12 cellular contexts compared by ENCODE assay signal in genomic region chr1:152182942-152183341, GRCh38. TPM values are rescaled to one million over a fixed set of nuclear protein-coding genes. Genes with fewer than 3 reads are reported as not detected.
A peak's percentile ranks its signal among the peaks of the same experiment; 100 is the strongest.
DNase-seq lines count a peak whose midpoint lies in the region; ATAC-seq and TF ChIP-seq lines count a peak whose summit lies in the region.
"Had no signal": no experiment of that assay in that cellular context is flagged by ENCODE, and none has a peak within 500 bp of the region (broad histone marks: within the 10 kb centered on the region; RNA-seq: fewer than 3 reads in every experiment).

No MANE protein-coding gene starts in this region.

- no peaks in the 10 kb centered on the region for H3K36me3 Mint-ChIP-seq in activated CD8-positive, alpha-beta T cell treated with anti-CD3 and anti-CD28 coated beads, Interleukin-2, amount 10 ng/mL, durations not matched to agents 7 days and 5 days (ENCODE audit: low read depth)
- no peaks in the 10 kb centered on the region for H3K36me3 Mint-ChIP-seq in GM23338 (ENCODE audit: low read depth)
- H3K36me3 Mint-ChIP-seq: natural killer cell treated with Interleukin-12 subunit alpha and Interleukin-12 subunit beta and Interleukin-15 and Interleukin-18, amount 100 ng/mL, for 72 hours had no signal

- peak; percentile 40 for ATAC-seq in activated CD8-positive, alpha-beta T cell treated with anti-CD3 and anti-CD28 coated beads, Interleukin-2, amount 10 ng/mL, durations not matched to agents 7 days and 5 days
- ATAC-seq in GM21515 (IDR thresholded peaks at IDR 0.05; ENCODE audit: unreplicated experiment) = no peak
- ATAC-seq in GM23338 = no peak
- ATAC-seq in GM18867 (IDR thresholded peaks at IDR 0.05; ENCODE audit: unreplicated experiment) = no peak

- peak overlapping the region; percentile 4; the same call in 1 of the 2 replicates for H3K4me3 ChIP-seq in ACC112 (ENCODE audit: low read depth, low read length)
- no peak overlapping the region for H3K4me3 ChIP-seq in GM23338
- H3K4me3 ChIP-seq: transverse colon had no signal

- H3K9me3 Mint-ChIP-seq in activated CD8-positive, alpha-beta T cell treated with anti-CD3 and anti-CD28 coated beads, Interleukin-2, amount 10 ng/mL, durations not matched to agents 7 days and 5 days (ENCODE audit: insufficient read depth) = no peaks in the 10 kb centered on the region
- H3K9me3 Mint-ChIP-seq in GM23338 = no peaks in the 10 kb centered on the region
- H3K9me3 Mint-ChIP-seq: natural killer cell treated with Interleukin-12 subunit alpha and Interleukin-12 subunit beta and Interleukin-15 and Interleukin-18, amount 100 ng/mL, for 72 hours had no signal

- H3K4me1 ChIP-seq in ACC112 (ENCODE audit: control insufficient read depth, insufficient read depth, low read length, unreplicated experiment) (peaks cover 45% of the 10 kb centered on the region), GM23338 (ENCODE audit: insufficient read depth) (no peaks in the 10 kb centered on the region)
- H3K4me1 ChIP-seq: transverse colon had no signal

- H3K27ac ChIP-seq in ACC112 (ENCODE audit: low read depth, low read length) (peak overlapping the region; percentile 92), GM23338 (ENCODE audit: low read depth) (no peak overlapping the region)
- H3K27ac ChIP-seq: transverse colon had no signal

- H3K79me2 ChIP-seq in ACC112 (ENCODE audit: control insufficient read depth, insufficient read depth, low read length, unreplicated experiment) = no peaks in the 10 kb centered on the region
- H3K79me2 ChIP-seq in GM23338 (replicated peaks; ENCODE audit: insufficient read depth) = no peaks in the 10 kb centered on the region

- H3K4me2 ChIP-seq in GM23338 = no peak overlapping the region

- H3F3A ChIP-seq in GM23338 (replicated peaks; ENCODE audit: low read depth) = no peaks in the 10 kb centered on the region

- H2AFZ ChIP-seq in ACC112 (ENCODE audit: low read length, unreplicated experiment) = peak overlapping the region; percentile 72
- H2AFZ ChIP-seq in GM23338 = no peak overlapping the region

- no peaks in the 10 kb centered on the region for H3K9me2 ChIP-seq in GM23338 (ENCODE audit: insufficient read depth)

- DNase-seq in GM04504 (ENCODE audit: low read depth) (peak; percentile 59), islet precursor cell (peak; percentile 60), NCI-H146 treated with DMSO at 0.1 percent for 48 hours (lab: John Stamatoyannopoulos, UW; ENCODE audit: unreplicated experiment) (no peak), GM23338 (ENCODE audit: low spot score) (no peak)
- no peak for DNase-seq in activated CD8-positive, alpha-beta T cell treated with anti-CD3 and anti-CD28 coated beads, Interleukin-2, amount 10 ng/mL, durations not matched to agents 7 days and 5 days
- DNase-seq: amygdala, H7, transverse colon had no signal

- H3K27me3 ChIP-seq in ACC112 (ENCODE audit: insufficient read depth, low read length) (no peaks in the 10 kb centered on the region), GM23338 (ENCODE audit: insufficient read depth) (no peaks in the 10 kb centered on the region)

- no peak for TF ChIP-seq CTCF in GM23338 (conservative IDR thresholded peaks at IDR 0.05; ENCODE audit: low read depth in 2 of 2)

- no peak overlapping the region for H3K4me3 Mint-ChIP-seq in activated CD8-positive, alpha-beta T cell treated with anti-CD3 and anti-CD28 coated beads, Interleukin-2, amount 10 ng/mL, durations not matched to agents 7 days and 5 days
- H3K4me3 Mint-ChIP-seq in GM23338 = no peak overlapping the region
- H3K4me3 Mint-ChIP-seq: natural killer cell treated with Interleukin-12 subunit alpha and Interleukin-12 subunit beta and Interleukin-15 and Interleukin-18, amount 100 ng/mL, for 72 hours had no signal

- POLR2A ChIA-PET in activated CD8-positive, alpha-beta T cell treated with anti-CD3 and anti-CD28 coated beads, Interleukin-2, amount 10 ng/mL, durations not matched to agents 7 days and 5 days (lab: Charles Lee) = no interaction called here

- H3K27ac Mint-ChIP-seq in activated CD8-positive, alpha-beta T cell treated with anti-CD3 and anti-CD28 coated beads, Interleukin-2, amount 10 ng/mL, durations not matched to agents 7 days and 5 days = no peak overlapping the region
- H3K27ac Mint-ChIP-seq in GM23338 = no peak overlapping the region
- H3K27ac Mint-ChIP-seq: natural killer cell treated with Interleukin-12 subunit alpha and Interleukin-12 subunit beta and Interleukin-15 and Interleukin-18, amount 100 ng/mL, for 72 hours had no signal

- H4K20me1 ChIP-seq in GM23338 (replicated peaks; ENCODE audit: insufficient read depth) = no peaks in the 10 kb centered on the region

- CTCF ChIA-PET in activated CD8-positive, alpha-beta T cell treated with anti-CD3 and anti-CD28 coated beads, Interleukin-2, amount 10 ng/mL, durations not matched to agents 7 days and 5 days (lab: Charles Lee) = interaction anchor here (0.9 to 12.3 kb wide), 12 partner anchors 8 to 276 kb away, joined by 3 to 322 read pairs (median 4); no protein-coding TSS in a partner anchor

- H3K36me3 ChIP-seq in ACC112 (ENCODE audit: insufficient read depth, low read length) = no peaks in the 10 kb centered on the region
- no peaks in the 10 kb centered on the region for H3K36me3 ChIP-seq in GM23338 (ENCODE audit: insufficient read depth)
- H3K36me3 ChIP-seq: transverse colon had no signal

- peaks cover 7% of the 10 kb centered on the region for H3K27me3 Mint-ChIP-seq in activated CD8-positive, alpha-beta T cell treated with anti-CD3 and anti-CD28 coated beads, Interleukin-2, amount 10 ng/mL, durations not matched to agents 7 days and 5 days (ENCODE audit: low read depth)
- H3K27me3 Mint-ChIP-seq in GM23338 (ENCODE audit: insufficient read depth, low read depth, poor library complexity) = peaks cover 1% of the 10 kb centered on the region

- H3K4me1 Mint-ChIP-seq in activated CD8-positive, alpha-beta T cell treated with anti-CD3 and anti-CD28 coated beads, Interleukin-2, amount 10 ng/mL, durations not matched to agents 7 days and 5 days (ENCODE audit: low read depth) = no peaks in the 10 kb centered on the region
- no peaks in the 10 kb centered on the region for H3K4me1 Mint-ChIP-seq in GM23338

TF ChIP-seq in GM23338, 12 proteins besides CTCF, POLR2A, EP300 and RAD21 (continues in another document):
- TF ChIP-seq ZNF331 (CRISPR knock-in tag; IDR thresholded peaks at IDR 0.05; ENCODE audit: low read depth) = no peak
- TF ChIP-seq NANOG (IDR thresholded peaks at IDR 0.05; ENCODE audit: borderline replicate concordance) = no peak
- TF ChIP-seq POLR2AphosphoS5 (IDR thresholded peaks at IDR 0.05; ENCODE audit: low read depth) = no peak
- no peak for TF ChIP-seq STAT1 (IDR thresholded peaks at IDR 0.05; ENCODE audit: unreplicated experiment)
- no peak for TF ChIP-seq EZH2 (IDR thresholded peaks at IDR 0.05; ENCODE audit: low read depth, unreplicated experiment)
- TF ChIP-seq CREB1 (CRISPR knock-in tag; IDR thresholded peaks at IDR 0.05; ENCODE audit: low read depth) = no peak
- TF ChIP-seq ZNF114 (CRISPR knock-in tag; IDR thresholded peaks at IDR 0.05) = no peak
- TF ChIP-seq JUNB (IDR thresholded peaks at IDR 0.05; ENCODE audit: unreplicated experiment) = no peak

RNA-seq across cellular contexts. Expression of gene RPTN, which starts 23.9 kb away (rescaled TPM):
- total RNA-seq in activated CD8-positive, alpha-beta T cell treated with anti-CD3 and anti-CD28 coated beads, Interleukin-2, amount 10 ng/mL, durations not matched to agents 7 days and 5 days = not detected
- total RNA-seq in GM23338 (2014; rRNA removed; shearing (Covaris generic)) = not detected in 2 replicates
- polyA plus RNA-seq in GM23338 (2016; fragmentation: Nextera tagmentation; extraction: Ambion mirVana) = not detected in 2 replicates
- total RNA-seq: H7; natural killer cell treated with Interleukin-12 subunit alpha and Interleukin-12 subunit beta and Interleukin-15 and Interleukin-18, amount 100 ng/mL, for 72 hours; transverse colon had no signal

RNA-seq across cellular contexts. Expression of gene HRNR, which starts 41.1 kb away (rescaled TPM):
- not detected for total RNA-seq in activated CD8-positive, alpha-beta T cell treated with anti-CD3 and anti-CD28 coated beads, Interleukin-2, amount 10 ng/mL, durations not matched to agents 7 days and 5 days
- total RNA-seq in GM23338 (2014; rRNA removed; shearing (Covaris generic)) = not detected in 2 replicates
- polyA plus RNA-seq in GM23338 (2016; fragmentation: Nextera tagmentation; extraction: Ambion mirVana) = not detected in 2 replicates
- total RNA-seq: H7; natural killer cell treated with Interleukin-12 subunit alpha and Interleukin-12 subunit beta and Interleukin-15 and Interleukin-18, amount 100 ng/mL, for 72 hours; transverse colon had no signal

Comparison
In these comparisons a context has a peak if more than half of its experiments do, and no peak if none do; other contexts are left out.
1. DNase-seq: peak in GM04504 (single experiment) and islet precursor cell (single experiment); none in activated CD8-positive, alpha-beta T cell treated with anti-CD3 and anti-CD28 coated beads, Interleukin-2, amount 10 ng/mL, durations not matched to agents 7 days and 5 days (single experiment), NCI-H146 treated with DMSO at 0.1 percent for 48 hours (single experiment) and GM23338 (single experiment).